1 cellular context compared by ENCODE assay signal in genomic region chr20:31711416-31712111, GRCh38.
TF ChIP-seq lines count a peak whose summit lies in the region.

No MANE protein-coding gene starts in this region.

TF ChIP-seq in HepG2, 621 proteins besides CTCF, POLR2A, EP300 and RAD21 (continued from another document and continues in another):
- TF ChIP-seq USF2 (IDR thresholded peaks at IDR 0.05; ENCODE audit: low read depth, low read length) (no peak), USF2 (CRISPR knock-in tag; IDR thresholded peaks at IDR 0.05; ENCODE audit: borderline replicate concordance) (no peak), AFF4 (CRISPR knock-in tag; IDR thresholded peaks at IDR 0.05) (no peak), MAX (IDR thresholded peaks at IDR 0.05) (no peak; the same call in 1 of the 2 replicates), MIXL1 (CRISPR knock-in tag; IDR thresholded peaks at IDR 0.05) (peak; percentile 59; the same call in 1 of the 2 replicates), WIZ (CRISPR knock-in tag; IDR thresholded peaks at IDR 0.05) (no peak), TMF1 (CRISPR knock-in tag; IDR thresholded peaks at IDR 0.05; ENCODE audit: low read depth) (no peak), FOXA1 (IDR thresholded peaks at IDR 0.05) (0 out of 2 replicates have a peak, but pooled peaks have one; percentile 38), FOXA1 (CRISPR knock-in tag; IDR thresholded peaks at IDR 0.05) (peak; percentile 95), NAIF1 (CRISPR knock-in tag; IDR thresholded peaks at IDR 0.05; ENCODE audit: borderline replicate concordance) (no peak), ARHGAP35 (CRISPR knock-in tag; IDR thresholded peaks at IDR 0.05; ENCODE audit: borderline replicate concordance) (no peak), PAXIP1 (CRISPR knock-in tag; conservative IDR thresholded peaks at IDR 0.05) (peak; percentile 71), ZNF775 (CRISPR knock-in tag; IDR thresholded peaks at IDR 0.05; ENCODE audit: borderline replicate concordance) (no peak), GABPB1 (CRISPR knock-in tag; IDR thresholded peaks at IDR 0.05) (no peak), MTA3 (CRISPR knock-in tag; IDR thresholded peaks at IDR 0.05) (no peak), THRA (CRISPR knock-in tag; IDR thresholded peaks at IDR 0.05; ENCODE audit: borderline replicate concordance) (peak; percentile 84; the same call in 1 of the 2 replicates), ZNF138 (CRISPR knock-in tag; IDR thresholded peaks at IDR 0.05; ENCODE audit: low read depth) (no peak), CENPBD1 (CRISPR knock-in tag; IDR thresholded peaks at IDR 0.05; ENCODE audit: borderline replicate concordance, low read depth) (no peak), ZNF280D (CRISPR knock-in tag; IDR thresholded peaks at IDR 0.05) (no peak), ZNF362 (CRISPR knock-in tag; IDR thresholded peaks at IDR 0.05; ENCODE audit: borderline replicate concordance) (no peak), REST (IDR thresholded peaks at IDR 0.05; ENCODE audit: borderline replicate concordance in 1 of 2, low read depth in 1 of 2, low read length in 2 of 2) (no peak), ZFP36L1 (CRISPR knock-in tag; IDR thresholded peaks at IDR 0.05) (no peak), RBM22 (optimal IDR thresholded peaks at IDR 0.05; ENCODE audit: low read length) (peak; percentile 4), GTF2F1 (IDR thresholded peaks at IDR 0.05; ENCODE audit: low read length) (no peak), NFYC (CRISPR knock-in tag; IDR thresholded peaks at IDR 0.05) (no peak), SNAPC4 (CRISPR knock-in tag; IDR thresholded peaks at IDR 0.05) (no peak), NFRKB (IDR thresholded peaks at IDR 0.05) (no peak), SOX6 (IDR thresholded peaks at IDR 0.05) (no peak), SOX6 (CRISPR knock-in tag; IDR thresholded peaks at IDR 0.05) (peak; percentile 97), ZNF577 (CRISPR knock-in tag; IDR thresholded peaks at IDR 0.05; ENCODE audit: borderline replicate concordance, low read depth) (no peak)
